8 cellular contexts compared by ENCODE assay signal in genomic region chrX:48522291-48522690, GRCh38. TPM values are rescaled to one million over a fixed set of nuclear protein-coding genes. Genes with fewer than 3 reads are reported as not detected.
DNase-seq lines count a peak whose midpoint lies in the region; ATAC-seq and TF ChIP-seq lines count a peak whose summit lies in the region.

No MANE protein-coding gene starts in this region.

- H3K27ac ChIP-seq in layer of hippocampus (ENCODE audit: low read depth, low read length) (peak overlapping the region; percentile 18), suprapubic skin (peak overlapping the region; percentile 84)

- TF ChIP-seq EP300 in suprapubic skin (IDR thresholded peaks at IDR 0.05) = no peak

- H3K27me3 ChIP-seq in layer of hippocampus (ENCODE audit: control insufficient read depth, insufficient read depth, low read length) (no peaks in the 10 kb centered on the region), suprapubic skin (no peaks in the 10 kb centered on the region)

- no peaks in the 10 kb centered on the region for H3K27me3 Mint-ChIP-seq in T-helper 2 cell treated with Interferon-gamma antibody and Interleukin-4, amounts not matched to agents 5 μg/mL and 100 μg/mL, for 36 hours (ENCODE audit: low read depth)
- no peaks in the 10 kb centered on the region for H3K27me3 Mint-ChIP-seq in activated naive CD8-positive, alpha-beta T cell treated with anti-CD3 and anti-CD28 coated beads, Interleukin-2, amount 50 U/mL, for 24 hours

- ATAC-seq in activated naive CD8-positive, alpha-beta T cell treated with anti-CD3 and anti-CD28 coated beads, Interleukin-2, amount 50 U/mL, for 24 hours = no peak
- no peak for ATAC-seq in GM18868 (IDR thresholded peaks at IDR 0.05; ENCODE audit: unreplicated experiment)

- no peak for TF ChIP-seq POLR2A in suprapubic skin (IDR thresholded peaks at IDR 0.05)

- peak overlapping the region; percentile 61 for H3K4me3 ChIP-seq in suprapubic skin

- no peak for TF ChIP-seq CTCF in suprapubic skin (IDR thresholded peaks at IDR 0.05)

- no peaks in the 10 kb centered on the region for H3K9me3 Mint-ChIP-seq in T-helper 2 cell treated with Interferon-gamma antibody and Interleukin-4, amounts not matched to agents 5 μg/mL and 100 μg/mL, for 36 hours
- H3K9me3 Mint-ChIP-seq in activated naive CD8-positive, alpha-beta T cell treated with anti-CD3 and anti-CD28 coated beads, Interleukin-2, amount 50 U/mL, for 24 hours = no peaks in the 10 kb centered on the region

- peaks cover 32% of the 10 kb centered on the region for H3K36me3 Mint-ChIP-seq in T-helper 2 cell treated with Interferon-gamma antibody and Interleukin-4, amounts not matched to agents 5 μg/mL and 100 μg/mL, for 36 hours (ENCODE audit: low read depth)
- H3K36me3 Mint-ChIP-seq in activated naive CD8-positive, alpha-beta T cell treated with anti-CD3 and anti-CD28 coated beads, Interleukin-2, amount 50 U/mL, for 24 hours (ENCODE audit: low read depth) = peaks cover 18% of the 10 kb centered on the region

- H3K4me3 Mint-ChIP-seq in T-helper 2 cell treated with Interferon-gamma antibody and Interleukin-4, amounts not matched to agents 5 μg/mL and 100 μg/mL, for 36 hours = peak overlapping the region; percentile 95
- H3K4me3 Mint-ChIP-seq in activated naive CD8-positive, alpha-beta T cell treated with anti-CD3 and anti-CD28 coated beads, Interleukin-2, amount 50 U/mL, for 24 hours = peak overlapping the region; percentile 87

- H3K4me1 ChIP-seq in suprapubic skin = peaks cover 11% of the 10 kb centered on the region

- H3K36me3 ChIP-seq in suprapubic skin = peaks cover 5% of the 10 kb centered on the region

- H3K27ac Mint-ChIP-seq in T-helper 2 cell treated with Interferon-gamma antibody and Interleukin-4, amounts not matched to agents 5 μg/mL and 100 μg/mL, for 36 hours = peak overlapping the region; percentile 98
- peak overlapping the region; percentile 88 for H3K27ac Mint-ChIP-seq in activated naive CD8-positive, alpha-beta T cell treated with anti-CD3 and anti-CD28 coated beads, Interleukin-2, amount 50 U/mL, for 24 hours

- DNase-seq in T-helper 2 cell treated with Interferon-gamma antibody and Interleukin-4, amounts not matched to agents 5 μg/mL and 100 μg/mL, for 36 hours (ENCODE audit: low spot score) = no peak
- DNase-seq in T-helper 2 cell (no peak), suprapubic skin (ENCODE audit: low spot score in 2 of 2) (no peak), C1 segment of cervical spinal cord (lab: John Stamatoyannopoulos, UW) (no peak), globus pallidus (ENCODE audit: low spot score) (no peak)
- no peak for DNase-seq in activated naive CD8-positive, alpha-beta T cell treated with anti-CD3 and anti-CD28 coated beads, Interleukin-2, amount 50 U/mL, for 24 hours

- no peaks in the 10 kb centered on the region for H3K9me3 ChIP-seq in suprapubic skin

- 44% methylated on average over 8 of the region's 10 CpGs for WGBS in suprapubic skin

- H3K4me1 Mint-ChIP-seq in T-helper 2 cell treated with Interferon-gamma antibody and Interleukin-4, amounts not matched to agents 5 μg/mL and 100 μg/mL, for 36 hours (ENCODE audit: low read depth) = peaks cover 29% of the 10 kb centered on the region
- H3K4me1 Mint-ChIP-seq in activated naive CD8-positive, alpha-beta T cell treated with anti-CD3 and anti-CD28 coated beads, Interleukin-2, amount 50 U/mL, for 24 hours = peaks cover 37% of the 10 kb centered on the region

RNA-seq across cellular contexts. Expression of gene EBP, which starts 0.7 kb away (rescaled TPM):
- total RNA-seq in suprapubic skin = 10 to 100 TPM; 43.4 to 82.7 (median 71.9) TPM

RNA-seq across cellular contexts. Expression of gene PORCN, which starts 13.5 kb away (rescaled TPM):
- 10 to 100 TPM; 16.7 to 34.5 (median 25.8) TPM for total RNA-seq in suprapubic skin

RNA-seq across cellular contexts. Expression of gene TBC1D25, which starts 17.2 kb away (rescaled TPM):
- total RNA-seq in suprapubic skin = 10 to 100 TPM; 12.9 to 21.2 (median 17.3) TPM

RNA-seq across cellular contexts. Expression of gene FTSJ1, which starts 46.3 kb away (rescaled TPM):
- 10 to 100 TPM; 27.8 to 54.3 (median 47.9) TPM for total RNA-seq in suprapubic skin

RNA-seq across cellular contexts. Expression of gene RBM3, which starts 52.0 kb away (rescaled TPM):
- 100 to 1,000 TPM; 167 to 245 (median 204) TPM for total RNA-seq in suprapubic skin
